ENCODE assay signal across 8 cellular contexts in the genomic region with DNA sequence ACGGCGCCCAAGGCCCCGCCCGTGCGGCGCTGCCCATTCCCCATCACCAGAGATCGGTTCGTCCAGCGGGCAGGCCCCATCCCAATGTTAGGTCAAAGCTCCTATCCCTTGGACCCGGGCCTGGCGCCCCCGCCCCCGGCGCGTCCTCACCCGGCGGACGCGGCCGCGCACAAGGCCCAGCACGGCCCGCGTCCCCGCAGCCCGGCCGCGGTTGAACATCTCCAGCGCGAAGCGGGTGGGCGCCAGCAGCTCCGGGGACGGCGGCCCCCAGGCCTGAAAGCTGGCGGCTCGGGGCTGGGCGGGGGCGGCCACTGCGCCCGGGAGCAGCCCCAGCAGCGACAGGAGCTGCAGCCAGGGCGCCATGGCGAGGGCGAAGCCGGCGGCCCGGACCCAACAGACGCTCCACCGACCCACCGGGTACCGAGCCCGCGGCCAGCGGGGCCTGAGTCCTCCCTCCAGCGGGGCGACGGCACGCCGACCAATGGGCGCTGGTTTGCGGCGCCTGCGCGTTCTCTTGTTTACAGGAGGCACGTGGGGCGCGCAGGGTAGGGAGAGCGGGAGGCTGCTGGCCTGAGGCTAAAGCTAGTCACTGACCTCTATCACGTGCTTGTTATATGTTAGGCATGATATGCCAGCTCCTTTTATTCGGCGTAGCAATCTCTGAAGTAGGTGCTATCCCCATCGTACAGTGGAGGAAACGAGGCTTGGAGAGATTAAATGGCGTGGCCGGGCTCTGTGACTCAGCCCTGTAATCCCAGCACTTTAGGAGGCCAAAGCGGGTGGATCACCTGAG. TPM values are rescaled to one million over a fixed set of nuclear protein-coding genes. Genes with fewer than 3 reads are reported as not detected.
DNase-seq lines count a peak whose midpoint lies in the region; ATAC-seq and TF ChIP-seq lines count a peak whose summit lies in the region.

CTSF (minus strand) TSS at position 483 of the 793 bp plus-strand sequence; CDS start at position 363, 120 bp downstream.

- H3K9ac ChIP-seq in stomach smooth muscle (ENCODE audit: low read length in 2 of 2), result peak within 1 kb of the TSS; percentile 51

- no peaks in the 10 kb centered on the region for H3F3A ChIP-seq in PC-9 (ENCODE audit: insufficient read depth, low read depth)

- peaks cover 0 to 5% (median 0%) of the 10 kb centered on the region in 3 donors for H3K36me3 Mint-ChIP-seq in CD8-positive, alpha-beta memory T cell
- no peaks in the 10 kb centered on the region for H3K36me3 Mint-ChIP-seq in activated T-helper 2 cell treated with anti-CD3 and anti-CD28 coated beads, Interferon-gamma antibody, Interleukin-2, Interleukin-4, amounts not matched to agents 10 μg/mL and 5 μg/mL and 100 μg/mL, durations not matched to agents 14 hours and 24 hours and 36 hours (ENCODE audit: low read depth)
- no peaks in the 10 kb centered on the region for H3K36me3 Mint-ChIP-seq in natural killer cell treated with Interleukin-12 subunit alpha and Interleukin-12 subunit beta and Interleukin-15 and Interleukin-18, amount 100 ng/mL, for 72 hours

- peaks cover 5 to 11% of the 10 kb centered on the region in 2 donors for H3K27me3 Mint-ChIP-seq in CD8-positive, alpha-beta memory T cell
- peaks cover 23% of the 10 kb centered on the region for H3K27me3 Mint-ChIP-seq in activated T-helper 2 cell treated with anti-CD3 and anti-CD28 coated beads, Interferon-gamma antibody, Interleukin-2, Interleukin-4, amounts not matched to agents 10 μg/mL and 5 μg/mL and 100 μg/mL, durations not matched to agents 14 hours and 24 hours and 36 hours (ENCODE audit: low read depth)
- H3K27me3 Mint-ChIP-seq in natural killer cell treated with Interleukin-12 subunit alpha and Interleukin-12 subunit beta and Interleukin-15 and Interleukin-18, amount 100 ng/mL, for 72 hours, result peaks cover 0 to 10% of the 10 kb centered on the region in 2 donors

- H3K27ac ChIP-seq in CD8-positive, alpha-beta memory T cell (ENCODE audit: low read depth, low read length), result no peak within 1 kb of the TSS
- H3K27ac ChIP-seq in PC-9, result no peak within 1 kb of the TSS
- H3K27ac ChIP-seq in stomach smooth muscle (ENCODE audit: low read length), result no peak within 1 kb of the TSS

- TF ChIP-seq CTCF in PC-9 (conservative IDR thresholded peaks at IDR 0.05), result no peak

- no TSS peak for BruUV-seq in PC-9 (replicated peaks; lab: Mats Ljungman, UMichigan)

- H3K9me3 ChIP-seq in CD8-positive, alpha-beta memory T cell (ENCODE audit: low read length), result no peaks in the 10 kb centered on the region
- H3K9me3 ChIP-seq in PC-9 (ENCODE audit: insufficient read depth, low read depth) (no peaks in the 10 kb centered on the region), stomach smooth muscle (ENCODE audit: control insufficient read depth in 2 of 2, low read length in 2 of 2) (no peaks in the 10 kb centered on the region)

- CTCF ChIA-PET in CD8-positive, alpha-beta memory T cell (lab: Charles Lee), result interaction anchor here (0.9 to 3.8 kb wide), 7 partner anchors 10 to 129 kb away, joined by 3 to 14 read pairs (median 5); partner anchors contain the start of genes ACTN3, CCDC87, CCS and RBM4B
- CTCF ChIA-PET in PC-9 (lab: Charles Lee), result no interaction called here

- H3K27ac Mint-ChIP-seq in CD8-positive, alpha-beta memory T cell, result peak within 1 kb of the TSS in 4 of 8 donors; percentile 54 to 90 (median 88)
- H3K27ac Mint-ChIP-seq in activated T-helper 2 cell treated with anti-CD3 and anti-CD28 coated beads, Interferon-gamma antibody, Interleukin-2, Interleukin-4, amounts not matched to agents 10 μg/mL and 5 μg/mL and 100 μg/mL, durations not matched to agents 14 hours and 24 hours and 36 hours, result no peak within 1 kb of the TSS
- H3K27ac Mint-ChIP-seq in natural killer cell treated with Interleukin-12 subunit alpha and Interleukin-12 subunit beta and Interleukin-15 and Interleukin-18, amount 100 ng/mL, for 72 hours, result peak within 1 kb of the TSS in 1 of 2 donors; percentile 72

- peaks cover 9% of the 10 kb centered on the region for H3K4me1 ChIP-seq in CD8-positive, alpha-beta memory T cell (ENCODE audit: insufficient read depth, low read length)
- H3K4me1 ChIP-seq in PC-9 (replicated peaks; ENCODE audit: insufficient read depth) (peaks cover 5% of the 10 kb centered on the region; the same call in 1 of the 2 replicates), stomach smooth muscle (ENCODE audit: control insufficient read depth, insufficient read depth, low read length) (peaks cover 14% of the 10 kb centered on the region)

- H3K4me1 Mint-ChIP-seq in CD8-positive, alpha-beta memory T cell, result peaks cover 4 to 15% (median 10%) of the 10 kb centered on the region in 3 donors
- H3K4me1 Mint-ChIP-seq in activated T-helper 2 cell treated with anti-CD3 and anti-CD28 coated beads, Interferon-gamma antibody, Interleukin-2, Interleukin-4, amounts not matched to agents 10 μg/mL and 5 μg/mL and 100 μg/mL, durations not matched to agents 14 hours and 24 hours and 36 hours (ENCODE audit: low read depth), result peaks cover 2% of the 10 kb centered on the region
- H3K4me1 Mint-ChIP-seq in natural killer cell treated with Interleukin-12 subunit alpha and Interleukin-12 subunit beta and Interleukin-15 and Interleukin-18, amount 100 ng/mL, for 72 hours (ENCODE audit: low read depth in 2 of 2), result peaks cover 6% of the 10 kb centered on the region in 2 donors

- peak within 1 kb of the TSS; percentile 66 for H3K4me2 ChIP-seq in PC-9

- ATAC-seq in natural killer cell treated with Interleukin-12 subunit alpha and Interleukin-12 subunit beta and Interleukin-15 and Interleukin-18, amount 100 ng/mL, for 72 hours, result peak; percentile 91 to 96
- ATAC-seq in GM19328 (IDR thresholded peaks at IDR 0.05; ENCODE audit: unreplicated experiment), result no peak

- no peaks in the 10 kb centered on the region for H3K79me2 ChIP-seq in PC-9 (ENCODE audit: low read depth)

- intact Hi-C loops in PC-9 (cut with micrococcal nuclease; ENCODE audit: unreplicated experiment), result loop anchor here (2.0 kb wide), 1 partner anchor 22 kb away; the partner anchor contains the start of genes ACTN3 and ZDHHC24
- intact Hi-C loops in activated T-helper 2 cell treated with anti-CD3 and anti-CD28 coated beads, Interferon-gamma antibody, Interleukin-2, Interleukin-4, amounts not matched to agents 10 μg/mL and 5 μg/mL and 100 μg/mL, durations not matched to agents 14 hours and 24 hours and 36 hours (cut with micrococcal nuclease), result loop anchor here (10.0 kb wide), 1 partner anchor 266 kb away; no protein-coding TSS in a partner anchor

- no peaks in the 10 kb centered on the region for H4K20me1 ChIP-seq in PC-9 (ENCODE audit: insufficient read depth)

- H3K9me2 ChIP-seq in PC-9 (ENCODE audit: insufficient read depth), result no peaks in the 10 kb centered on the region

- H3K4me3 ChIP-seq in CD8-positive, alpha-beta memory T cell (ENCODE audit: low read length), result peak within 1 kb of the TSS; percentile 41
- H3K4me3 ChIP-seq in PC-9 (peak within 1 kb of the TSS; percentile 56; the same call in 1 of the 2 replicates), stomach smooth muscle (ENCODE audit: low read length in 2 of 2) (peak within 1 kb of the TSS; percentile 57 to 76)

- POLR2A ChIA-PET in CD8-positive, alpha-beta memory T cell (lab: Charles Lee), result interaction anchor here (0.7 to 2.5 kb wide), 7 partner anchors 22 to 158 kb away, joined by 3 to 12 read pairs (median 4); partner anchors contain the start of genes ACTN3, PELI3, RBM14 and RBM4B
- POLR2A ChIA-PET in PC-9 (lab: Charles Lee; ENCODE audit: unreplicated experiment), result interaction anchor here (0.5 to 0.9 kb wide), 4 partner anchors 22 to 279 kb away, joined by 3 to 9 read pairs (median 5); partner anchors contain the start of genes RBM14, YIF1A and ZDHHC24

- peak within 1 kb of the TSS; percentile 64 for H2AFZ ChIP-seq in PC-9

- H3K27me3 ChIP-seq in CD8-positive, alpha-beta memory T cell (ENCODE audit: insufficient read depth, low read length, poor library complexity, severe bottlenecking), result no peaks in the 10 kb centered on the region
- H3K27me3 ChIP-seq in PC-9 (ENCODE audit: insufficient read depth, low read depth) (peaks cover 21% of the 10 kb centered on the region), stomach smooth muscle (ENCODE audit: control insufficient read depth in 1 of 2, insufficient read depth in 2 of 2, low read length in 2 of 2) (no peaks in the 10 kb centered on the region)

- H3K36me3 ChIP-seq in CD8-positive, alpha-beta memory T cell (ENCODE audit: insufficient read depth, low read length), result no peaks in the 10 kb centered on the region
- H3K36me3 ChIP-seq in PC-9 (ENCODE audit: low read depth) (no peaks in the 10 kb centered on the region), stomach smooth muscle (ENCODE audit: control insufficient read depth in 2 of 2, insufficient read depth in 2 of 2, low read length in 2 of 2) (peaks cover 6 to 8% of the 10 kb centered on the region in 2 donors)

- no peaks in the 10 kb centered on the region for H3K9me3 Mint-ChIP-seq in CD8-positive, alpha-beta memory T cell
- H3K9me3 Mint-ChIP-seq in activated T-helper 2 cell treated with anti-CD3 and anti-CD28 coated beads, Interferon-gamma antibody, Interleukin-2, Interleukin-4, amounts not matched to agents 10 μg/mL and 5 μg/mL and 100 μg/mL, durations not matched to agents 14 hours and 24 hours and 36 hours, result no peaks in the 10 kb centered on the region
- no peaks in the 10 kb centered on the region for H3K9me3 Mint-ChIP-seq in natural killer cell treated with Interleukin-12 subunit alpha and Interleukin-12 subunit beta and Interleukin-15 and Interleukin-18, amount 100 ng/mL, for 72 hours

- peak; percentile 46 to 81 (median 73) for DNase-seq in CD8-positive, alpha-beta memory T cell
- DNase-seq in HT1080 (ENCODE audit: low read depth) (peak; percentile 69), PC-9 (peak; percentile 61 to 84), fibroblast of gingiva (ENCODE audit: low read depth) (peak; percentile 69)
- DNase-seq in activated T-helper 2 cell treated with anti-CD3 and anti-CD28 coated beads, Interferon-gamma antibody, Interleukin-2, Interleukin-4, amounts not matched to agents 10 μg/mL and 5 μg/mL and 100 μg/mL, durations not matched to agents 14 hours and 24 hours and 36 hours (ENCODE audit: low spot score), result peak; percentile 58
- DNase-seq in natural killer cell treated with Interleukin-12 subunit alpha and Interleukin-12 subunit beta and Interleukin-15 and Interleukin-18, amount 100 ng/mL, for 72 hours (ENCODE audit: low spot score), result peak; percentile 86

- H3K4me3 Mint-ChIP-seq in CD8-positive, alpha-beta memory T cell, result peak within 1 kb of the TSS; percentile 45 to 83 (median 82)
- H3K4me3 Mint-ChIP-seq in activated T-helper 2 cell treated with anti-CD3 and anti-CD28 coated beads, Interferon-gamma antibody, Interleukin-2, Interleukin-4, amounts not matched to agents 10 μg/mL and 5 μg/mL and 100 μg/mL, durations not matched to agents 14 hours and 24 hours and 36 hours (ENCODE audit: low read depth), result peak within 1 kb of the TSS; percentile 61
- peak within 1 kb of the TSS; percentile 75 for H3K4me3 Mint-ChIP-seq in natural killer cell treated with Interleukin-12 subunit alpha and Interleukin-12 subunit beta and Interleukin-15 and Interleukin-18, amount 100 ng/mL, for 72 hours

RNA-seq across cellular contexts. Expression of gene CTSF, which starts in this region (rescaled TPM):
- total RNA-seq in CD8-positive, alpha-beta memory T cell, result 1 to 10 TPM; 5.6 to 6.0 TPM
- 20.6 TPM for polyA plus RNA-seq in CD8-positive, alpha-beta memory T cell
- total RNA-seq in HT1080 (2014; rRNA removed; shearing (Covaris generic)), result 7.2 and 8.2 TPM in 2 replicates
- polyA plus RNA-seq in HT1080 (2015; cell fraction: cytosol; rRNA removed), result 16.6 and 19.4 TPM in 2 replicates
- 35.1 and 40.5 TPM in 2 replicates for polyA plus RNA-seq in HT1080 (2015; cell fraction: nucleus; rRNA removed)
- 34.3 and 59.2 TPM in 2 replicates for total RNA-seq in PC-9 (2021)
- 0.73 and 0.85 TPM in 2 replicates for total RNA-seq in activated T-helper 2 cell treated with anti-CD3 and anti-CD28 coated beads, Interferon-gamma antibody, Interleukin-2, Interleukin-4, amounts not matched to agents 10 μg/mL and 5 μg/mL and 100 μg/mL, durations not matched to agents 14 hours and 24 hours and 36 hours
- 1 to 10 TPM; 2.7 to 3.8 TPM for total RNA-seq in natural killer cell treated with Interleukin-12 subunit alpha and Interleukin-12 subunit beta and Interleukin-15 and Interleukin-18, amount 100 ng/mL, for 72 hours

Comparison
In these comparisons a context has a peak if more than half of its experiments do, and no peak if none do; other contexts are left out.
1. Peak in DNase-seq in activated T-helper 2 cell treated with anti-CD3 and anti-CD28 coated beads, Interferon-gamma antibody, Interleukin-2, Interleukin-4, amounts not matched to agents 10 μg/mL and 5 μg/mL and 100 μg/mL, durations not matched to agents 14 hours and 24 hours and 36 hours; RNA of the gene not detected or under 1 TPM.